In the genomic region with DNA sequence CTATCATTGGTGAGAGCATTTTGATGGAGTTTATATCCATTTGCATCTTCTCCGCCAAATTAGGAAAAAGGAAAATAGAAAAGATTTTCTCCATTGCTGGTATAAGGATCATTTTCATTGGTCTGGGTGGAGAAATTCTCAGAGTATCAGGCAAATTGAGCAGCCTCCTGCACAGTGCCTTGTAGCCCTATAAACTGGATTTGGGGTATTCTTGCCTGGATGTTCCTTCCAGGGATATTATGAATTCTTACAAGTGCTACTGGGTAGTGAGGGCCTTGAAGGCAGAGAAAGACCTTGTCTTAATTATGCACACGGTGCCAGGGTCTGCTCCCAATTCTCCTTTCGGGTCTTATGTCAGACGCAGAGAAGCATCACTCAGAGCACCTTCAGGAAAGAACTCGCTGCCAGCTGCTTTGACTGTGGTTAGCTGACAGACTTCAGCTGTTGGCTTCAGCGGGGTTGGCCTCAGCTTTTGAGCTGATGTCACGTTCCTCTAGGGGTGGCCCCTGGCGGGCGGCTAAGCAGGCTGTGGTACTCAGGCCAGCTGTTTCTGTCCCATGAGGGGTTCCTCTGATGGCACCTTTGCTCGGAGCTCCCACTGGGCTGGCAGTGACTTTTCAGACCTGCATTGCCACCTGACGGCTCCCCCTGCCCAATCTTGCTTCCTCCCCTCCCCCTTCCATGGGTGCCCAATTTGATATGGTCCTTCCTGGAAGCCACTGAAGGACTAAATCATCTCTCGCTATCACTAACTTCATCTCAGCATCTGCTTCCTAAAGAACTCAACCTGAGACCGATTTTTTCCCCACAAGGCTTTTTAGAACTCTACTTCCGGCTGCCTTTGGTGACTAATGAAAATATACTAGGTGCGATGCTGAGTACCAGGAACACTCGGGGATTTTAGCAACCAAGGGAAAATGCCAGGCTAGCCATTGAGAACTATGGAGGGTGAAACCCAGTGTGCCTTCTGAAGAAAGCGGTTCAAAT, we compare ENCODE assay signal across 8 cellular contexts.
DNase-seq lines count a peak whose midpoint lies in the region; ATAC-seq and TF ChIP-seq lines count a peak whose summit lies in the region.

No MANE protein-coding gene starts in this region.

- H3K4ac ChIP-seq in H9 (ENCODE audit: low read depth, low read length): no peak overlapping the region

- H3K27me3 Mint-ChIP-seq in H9 (ENCODE audit: low read depth): peaks cover 5% of the 10 kb centered on the region

- H3K27me3 ChIP-seq in H9 (ENCODE audit: insufficient read depth, low read length): no peaks in the 10 kb centered on the region

- no peak for TF ChIP-seq CTCF in H9 (conservative IDR thresholded peaks at IDR 0.05)

- H3K18ac ChIP-seq in H9 (ENCODE audit: insufficient read length, low read depth, low read length): no peak overlapping the region

- no peak overlapping the region for H2AFZ ChIP-seq in H9 (ENCODE audit: low read length)

- no peaks in the 10 kb centered on the region for H3K23me2 ChIP-seq in H9 (ENCODE audit: insufficient read length, low read depth, low read length, poor library complexity, severe bottlenecking)

- H3K23ac ChIP-seq in H9 (ENCODE audit: insufficient read length, low read depth, low read length): no peak overlapping the region

- H2BK20ac ChIP-seq in H9 (ENCODE audit: low read depth, low read length, poor library complexity, severe bottlenecking): no peak overlapping the region

- H3K27ac Mint-ChIP-seq in activated naive CD4-positive, alpha-beta T cell treated with anti-CD3 and anti-CD28 coated beads, Interleukin-2, amount 50 U/mL, for 72 hours: peak overlapping the region in 1 of 2 donors; percentile 80
- H3K27ac Mint-ChIP-seq in H9: no peak overlapping the region

- H3K36me3 Mint-ChIP-seq in activated naive CD4-positive, alpha-beta T cell treated with anti-CD3 and anti-CD28 coated beads, Interleukin-2, amount 50 U/mL, for 72 hours: no peaks in the 10 kb centered on the region
- H3K36me3 Mint-ChIP-seq in H9 (ENCODE audit: insufficient read depth in 1 of 3, low read depth in 3 of 3): peaks cover 1 to 4% (median 3%) of the 10 kb centered on the region in 3 experiments; a peak in 2 of 7 replicates

- H3K4me2 ChIP-seq in H9 (ENCODE audit: insufficient read depth, insufficient read length, low read length): no peak overlapping the region

- H3K4me1 Mint-ChIP-seq in H9: peaks cover 9 to 14% of the 10 kb centered on the region in 2 experiments; a peak in 3 of 4 replicates

- H3K4me1 ChIP-seq in H9 (ENCODE audit: insufficient read depth, low read length): no peaks in the 10 kb centered on the region

- H3K79me1 ChIP-seq in H9 (ENCODE audit: insufficient read depth, low read depth, low read length, poor library complexity, severe bottlenecking): no peaks in the 10 kb centered on the region

- no peak overlapping the region for H2BK15ac ChIP-seq in H9 (ENCODE audit: low read depth, low read length)

- ATAC-seq in GM18502 (IDR thresholded peaks at IDR 0.05; ENCODE audit: poor library complexity, unreplicated experiment) (peak; percentile 98), HG02571 (IDR thresholded peaks at IDR 0.05; ENCODE audit: unreplicated experiment) (peak; percentile 99)
- peak; percentile 95 to 96 for ATAC-seq in activated naive CD4-positive, alpha-beta T cell treated with anti-CD3 and anti-CD28 coated beads, Interleukin-2, amount 50 U/mL, for 72 hours

- no peak overlapping the region for H2AK5ac ChIP-seq in H9 (ENCODE audit: insufficient read length, low read length)

- H3K9me3 Mint-ChIP-seq in activated naive CD4-positive, alpha-beta T cell treated with anti-CD3 and anti-CD28 coated beads, Interleukin-2, amount 50 U/mL, for 72 hours: no peaks in the 10 kb centered on the region
- peaks cover 56 to 63% of the 10 kb centered on the region in 2 experiments for H3K9me3 Mint-ChIP-seq in H9

- no peaks in the 10 kb centered on the region for H3K79me2 ChIP-seq in H9 (ENCODE audit: insufficient read depth, low read length)

- no peaks in the 10 kb centered on the region for H3K9me3 ChIP-seq in H9 (ENCODE audit: control insufficient read depth, low read depth, low read length)

- H2BK5ac ChIP-seq in H9 (ENCODE audit: insufficient read length, low read length): no peak overlapping the region

- H4K20me1 ChIP-seq in H9 (ENCODE audit: control insufficient read depth, insufficient read depth, insufficient read length): no peaks in the 10 kb centered on the region

- H2BK12ac ChIP-seq in H9 (ENCODE audit: insufficient read length, low read depth, low read length): no peak overlapping the region

- DNase-seq in NCI-H524 treated with DMSO at 0.1 percent for 48 hours (lab: John Stamatoyannopoulos, UW) (peak; percentile 31), NCI-H2196 treated with DMSO at 0.1 percent for 48 hours (lab: John Stamatoyannopoulos, UW; ENCODE audit: unreplicated experiment) (no peak), cerebellar nuclear complex (lab: John Stamatoyannopoulos, UW) (no peak), H9 (no peak)
- peak; percentile 57 to 79 for DNase-seq in activated naive CD4-positive, alpha-beta T cell treated with anti-CD3 and anti-CD28 coated beads, Interleukin-2, amount 50 U/mL, for 72 hours (ENCODE audit: low spot score in 2 of 2)
- peak; percentile 32 to 60 for DNase-seq in stimulated activated CD8-positive, alpha-beta memory T cell treated with anti-CD3 and anti-CD28 coated beads, Interleukin-15, amount 100 ng/mL, for 48 hours (ENCODE audit: low read depth in 2 of 2)

- no peak overlapping the region for H2BK120ac ChIP-seq in H9 (ENCODE audit: low read depth, low read length, poor library complexity, severe bottlenecking)

- H3K27ac ChIP-seq in H9 (ENCODE audit: insufficient read length, low read depth, low read length): no peak overlapping the region

- H4K91ac ChIP-seq in H9 (ENCODE audit: insufficient read length, low read depth, low read length): no peak overlapping the region

- H3K14ac ChIP-seq in H9 (ENCODE audit: insufficient read depth, low read length): no peak overlapping the region

- no peak overlapping the region for H3K56ac ChIP-seq in H9 (ENCODE audit: insufficient read length, low read depth, low read length)

- H3K4me3 Mint-ChIP-seq in H9: no peak overlapping the region

- no CpG with 5 or more reads among the region's 17 CpGs for WGBS in H9 (ENCODE audit: extremely low coverage, insufficient read length, low lambda C conversion rate)

- H4K8ac ChIP-seq in H9 (replicated peaks; ENCODE audit: insufficient read length, low read depth, low read length): no peak overlapping the region

- no peak overlapping the region for H3T11ph ChIP-seq in H9 (ENCODE audit: low read length)

- H3K9ac ChIP-seq in H9 (ENCODE audit: extremely low read depth, insufficient read length, low read length): no peak overlapping the region

- H4K5ac ChIP-seq in H9 (ENCODE audit: insufficient read length, low read depth, low read length): no peak overlapping the region

Comparison
In these comparisons a context has a peak if more than half of its experiments do, and no peak if none do; other contexts are left out.
1. DNase-seq: peak in NCI-H524 treated with DMSO at 0.1 percent for 48 hours (single experiment), activated naive CD4-positive, alpha-beta T cell treated with anti-CD3 and anti-CD28 coated beads, Interleukin-2, amount 50 U/mL, for 72 hours (2 of 2) and stimulated activated CD8-positive, alpha-beta memory T cell treated with anti-CD3 and anti-CD28 coated beads, Interleukin-15, amount 100 ng/mL, for 48 hours (2 of 2); none in NCI-H2196 treated with DMSO at 0.1 percent for 48 hours (single experiment), cerebellar nuclear complex (0 of 2) and H9 (single experiment).
2. Peak in every context shown above with its lines, with median percentiles within 50 percentile points of each other: ATAC-seq.